17 cellular contexts compared by ENCODE assay signal in the genomic region with DNA sequence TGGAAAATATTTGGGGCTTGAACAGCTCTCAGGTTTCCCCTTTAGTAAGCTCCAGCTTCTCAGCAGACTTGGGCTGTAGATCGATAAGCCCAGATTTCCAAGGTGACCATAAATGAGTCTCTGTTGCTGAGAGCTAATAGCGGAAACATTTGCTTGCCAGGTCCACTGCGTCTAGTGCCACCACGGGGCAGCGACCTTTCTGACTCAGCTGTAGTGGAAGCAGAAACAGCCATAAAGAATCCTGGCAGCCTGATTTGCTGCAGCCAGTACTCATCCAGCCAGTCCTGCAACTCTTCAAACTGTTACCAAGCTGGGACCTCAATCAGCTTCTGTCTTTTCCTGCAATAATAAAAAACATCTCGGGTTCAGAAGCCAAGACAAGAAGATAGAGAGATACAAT. TPM values are rescaled to one million over a fixed set of nuclear protein-coding genes. Genes with fewer than 3 reads are reported as not detected.
A peak's percentile ranks its signal among the peaks of the same experiment; 100 is the strongest.
DNase-seq lines count a peak whose midpoint lies in the region; ATAC-seq and TF ChIP-seq lines count a peak whose summit lies in the region.
"Had no signal": no experiment of that assay in that cellular context is flagged by ENCODE, and none has a peak within 500 bp of the region (broad histone marks: within the 10 kb centered on the region; RNA-seq: fewer than 3 reads in every experiment).

No MANE protein-coding gene starts in this region.

- no peaks in the 10 kb centered on the region for H3F3A ChIP-seq in PC-3 (ENCODE audit: low read length, unreplicated experiment)

- H3K4me2 ChIP-seq in PC-3 (ENCODE audit: low read length), result peak overlapping the region; percentile 37

- H3K27me3 ChIP-seq in PC-3 (ENCODE audit: low read length), result no peaks in the 10 kb centered on the region
- no peaks in the 10 kb centered on the region for H3K27me3 ChIP-seq in heart right ventricle
- H3K27me3 ChIP-seq in rectal smooth muscle tissue (ENCODE audit: control insufficient read depth, insufficient read depth, low read length), result no peaks in the 10 kb centered on the region
- H3K27me3 ChIP-seq: ascending aorta, suprapubic skin had no signal

- no TSS peak for BruUV-seq in Calu3 (replicated peaks; lab: Mats Ljungman, UMichigan)
- no TSS peak for BruUV-seq in PC-3 (replicated peaks; lab: Mats Ljungman, UMichigan)

- peaks cover 11% of the 10 kb centered on the region; the same call in 1 of the 2 replicates for H3K4me1 ChIP-seq in PC-3 (ENCODE audit: insufficient read depth, low read length)
- peaks cover 0 to 20% (median 3%) of the 10 kb centered on the region in 9 donors for H3K4me1 ChIP-seq in heart right ventricle
- H3K4me1 ChIP-seq in rectal smooth muscle tissue (ENCODE audit: control insufficient read depth, insufficient read depth, low read length), result peaks cover 5% of the 10 kb centered on the region
- H3K4me1 ChIP-seq: ascending aorta, suprapubic skin had no signal

- H3K4me1 Mint-ChIP-seq in Calu3 (ENCODE audit: low read depth, unreplicated experiment), result no peaks in the 10 kb centered on the region

- H3K9me3 ChIP-seq in PC-3 (ENCODE audit: low read length) (no peaks in the 10 kb centered on the region), heart right ventricle (no peaks in the 10 kb centered on the region)
- H3K9me3 ChIP-seq: ascending aorta, suprapubic skin had no signal

- no peak overlapping the region for H3K4me3 Mint-ChIP-seq in Calu3 (ENCODE audit: low read depth, unreplicated experiment)
- H3K4me3 Mint-ChIP-seq: HFFc6; natural killer cell treated with Interleukin-12 subunit alpha and Interleukin-12 subunit beta and Interleukin-15 and Interleukin-18, amount 100 ng/mL, for 72 hours had no signal

- H3K36me3 Mint-ChIP-seq in Calu3 (ENCODE audit: insufficient read depth, unreplicated experiment), result no peaks in the 10 kb centered on the region

- peak; percentile 54 for DNase-seq in Calu3
- peak; percentile 65 for DNase-seq in PC-3
- peak; percentile 45 to 49 for DNase-seq in heart right ventricle
- DNase-seq in caudate nucleus (lab: John Stamatoyannopoulos, UW), result no peak
- no peak for DNase-seq in amniotic stem cell (lab: John Stamatoyannopoulos, UW)
- DNase-seq: activated CD4-positive, alpha-beta T cell treated with anti-CD3 and anti-CD28 coated beads, Interleukin-2, amount 50 U/mL, for 1 hour; foreskin fibroblast; HFFc6; MV-4-11; NCI-H1930; stimulated activated CD4-positive, alpha-beta T cell treated with anti-CD3 and anti-CD28 coated beads, Interleukin-12 subunit alpha, Interleukin-12 subunit beta, amount 100 ng/mL, for 4 hours had no signal

- WGBS in heart right ventricle, 2 donors, result 35 to 54% methylated on average over 6 of the region's 6 CpGs

- H3K27ac ChIP-seq in PC-3 (ENCODE audit: low read length) (no peak overlapping the region), heart right ventricle (peak overlapping the region; percentile 8 to 67 (median 56)), rectal smooth muscle tissue (ENCODE audit: low read depth, low read length) (peak overlapping the region; percentile 6), caudate nucleus (ENCODE audit: low read depth, low read length) (no peak overlapping the region)
- H3K27ac ChIP-seq: ascending aorta, suprapubic skin had no signal

- no peaks in the 10 kb centered on the region for H3K9me3 Mint-ChIP-seq in Calu3 (ENCODE audit: low read depth, unreplicated experiment)
- H3K9me3 Mint-ChIP-seq: HFFc6; natural killer cell treated with Interleukin-12 subunit alpha and Interleukin-12 subunit beta and Interleukin-15 and Interleukin-18, amount 100 ng/mL, for 72 hours had no signal

- H3K27ac Mint-ChIP-seq in Calu3 (ENCODE audit: unreplicated experiment), result no peak overlapping the region
- H3K27ac Mint-ChIP-seq: HFFc6; natural killer cell treated with Interleukin-12 subunit alpha and Interleukin-12 subunit beta and Interleukin-15 and Interleukin-18, amount 100 ng/mL, for 72 hours had no signal

- ATAC-seq in PC-3, result peak; percentile 82
- ATAC-seq in heart right ventricle, result peak; percentile 72 to 96 (median 92)
- ATAC-seq in HG03460 (IDR thresholded peaks at IDR 0.05; ENCODE audit: unreplicated experiment), result no peak
- ATAC-seq: K562; natural killer cell treated with Interleukin-12 subunit alpha and Interleukin-12 subunit beta and Interleukin-15 and Interleukin-18, amount 100 ng/mL, for 72 hours had no signal

- no peaks in the 10 kb centered on the region for H4K20me1 ChIP-seq in PC-3 (ENCODE audit: low read length)

- H3K4me3 ChIP-seq in PC-3 (ENCODE audit: low read length), result no peak overlapping the region; the same call in 1 of the 2 replicates
- H3K4me3 ChIP-seq in heart right ventricle, result no peak overlapping the region
- no peak overlapping the region for H3K4me3 ChIP-seq in rectal smooth muscle tissue (ENCODE audit: low read length)
- H3K4me3 ChIP-seq: ascending aorta, K562, suprapubic skin had no signal

- H3K36me3 ChIP-seq in PC-3 (ENCODE audit: low read depth, low read length) (no peaks in the 10 kb centered on the region), heart right ventricle (peaks cover 0 to 77% (median 0%) of the 10 kb centered on the region in 9 donors), rectal smooth muscle tissue (ENCODE audit: control insufficient read depth, insufficient read depth, low read length) (no peaks in the 10 kb centered on the region)
- H3K36me3 ChIP-seq: ascending aorta, suprapubic skin had no signal

- no peaks in the 10 kb centered on the region for H3K79me2 ChIP-seq in PC-3 (ENCODE audit: low read length)

- H3K9me2 ChIP-seq in PC-3 (replicated peaks; ENCODE audit: low read length), result no peaks in the 10 kb centered on the region

- H3K27me3 Mint-ChIP-seq in Calu3 (ENCODE audit: unreplicated experiment), result no peaks in the 10 kb centered on the region
- H3K27me3 Mint-ChIP-seq: natural killer cell treated with Interleukin-12 subunit alpha and Interleukin-12 subunit beta and Interleukin-15 and Interleukin-18, amount 100 ng/mL, for 72 hours had no signal

- peak overlapping the region; percentile 40; the same call in 1 of the 2 replicates for H2AFZ ChIP-seq in PC-3 (ENCODE audit: low read length)

- H3K9ac ChIP-seq in PC-3 (ENCODE audit: low read length) (no peak overlapping the region), rectal smooth muscle tissue (ENCODE audit: low read length) (no peak overlapping the region)

- TF ChIP-seq CTCF in Calu3 (IDR thresholded peaks at IDR 0.05; ENCODE audit: unreplicated experiment), result no peak
- no peak for TF ChIP-seq CTCF in PC-3 (conservative IDR thresholded peaks at IDR 0.05; ENCODE audit: low read depth, low read length)
- no peak for TF ChIP-seq CTCF in heart right ventricle (IDR thresholded peaks at IDR 0.05)

- CTCF ChIA-PET in Calu3 (lab: Charles Lee) (interaction anchor here (1.0 to 1.2 kb wide), 2 partner anchors 15 to 23 kb away, joined by 3 read pairs; no protein-coding TSS in a partner anchor), PC-3 (lab: Charles Lee) (interaction anchor here (0.6 kb wide), 1 partner anchor 52 kb away, joined by 3 read pairs; no protein-coding TSS in a partner anchor)

- POLR2A ChIA-PET in PC-3 (lab: Charles Lee; ENCODE audit: unreplicated experiment), result interaction anchor here (0.7 kb wide), 1 partner anchor 39 kb away, joined by 4 read pairs; no protein-coding TSS in a partner anchor

- intact Hi-C loops in Calu3 (cut with micrococcal nuclease; ENCODE audit: unreplicated experiment) (no loop called here), PC-3 (cut with micrococcal nuclease) (no loop called here), heart right ventricle (cut with DNase I) (no loop called here)

RNA-seq across cellular contexts. Expression of gene KANK1, which starts 48.1 kb away (rescaled TPM):
- 12.3 and 16.3 TPM in 2 replicates for total RNA-seq in Calu3 (2022)
- total RNA-seq in PC-3 (2014; rRNA removed), result 14.0 and 18.3 TPM in 2 replicates
- total RNA-seq in heart right ventricle, result 100 to 1,000 TPM in 8 of 10 donors, 10 to 100 TPM in 2; 89.0 to 136 (median 124) TPM
- polyA plus RNA-seq in heart right ventricle, result 100 to 1,000 TPM in 1 of 2 donors, 10 to 100 TPM in 1; 42.4 to 116 TPM

Comparison
In these comparisons a context has a peak if more than half of its experiments do, and no peak if none do; other contexts are left out.
1. DNase-seq: peak in Calu3 (single experiment), PC-3 (single experiment) and heart right ventricle (2 of 2); none in caudate nucleus (0 of 61) and amniotic stem cell (single experiment).
2. H3K27ac ChIP-seq: peak in heart right ventricle (10 of 10) and rectal smooth muscle tissue (single experiment); none in PC-3 (single experiment) and caudate nucleus (single experiment).